In genomic region chr20:19257865-19258264, GRCh38 we compare ENCODE assay signal across 23 cellular contexts. TPM values are rescaled to one million over a fixed set of nuclear protein-coding genes. Genes with fewer than 3 reads are reported as not detected.
"Had no signal": no experiment of that assay in that cellular context is flagged by ENCODE, and none has a peak within 500 bp of the region (broad histone marks: within the 10 kb centered on the region; RNA-seq: fewer than 3 reads in every experiment).

No MANE protein-coding gene starts in this region.

- FAIRE-seq: keratinocyte, small intestine had no signal

- H3K9me3 ChIP-seq: right lobe of liver, tibial nerve, uterus had no signal

- H3K27ac ChIP-seq: dorsolateral prefrontal cortex, epithelial cell of prostate, parathyroid adenoma, right lobe of liver, tibial nerve, uterus had no signal

- H3K4me3 ChIP-seq: dorsolateral prefrontal cortex, lung, right lobe of liver, tibial nerve, uterus had no signal

- DNase-seq: activated CD4-positive, alpha-beta T cell treated with anti-CD3 and anti-CD28 coated beads, Interleukin-2, amount 10 ng/mL, durations not matched to agents 7 days and 5 days; activated CD8-positive, alpha-beta T cell treated with anti-CD3 and anti-CD28 coated beads, Interleukin-2, amount 10 ng/mL, durations not matched to agents 7 days and 5 days; activated naive CD4-positive, alpha-beta T cell treated with anti-CD3 and anti-CD28 coated beads, Interleukin-2, amount 10 ng/mL, durations not matched to agents 7 days and 5 days; activated naive CD8-positive, alpha-beta T cell treated with anti-CD3 and anti-CD28 coated beads, Interleukin-2, amount 50 U/mL, for 24 hours; activated T-cell treated with anti-CD3 and anti-CD28 coated beads, Interleukin-2, amount 50 U/mL, for 24 hours; anterior cingulate cortex; caudate nucleus; dorsolateral prefrontal cortex; foreskin fibroblast; hippocampal formation; midbrain; right lobe of liver; small intestine; stimulated activated CD4-positive, alpha-beta T cell treated with anti-CD3 and anti-CD28 coated beads, Interleukin-15, amount 100 ng/mL, for 24 hours; stimulated activated CD4-positive, alpha-beta T cell treated with anti-CD3 and anti-CD28 coated beads, Interleukin-2, amount 100 ng/mL, for 48 hours; uterus had no signal

- H3K27me3 ChIP-seq: right lobe of liver, tibial nerve, uterus had no signal

- H3K9ac ChIP-seq: parathyroid adenoma had no signal

- ATAC-seq: activated CD4-positive, CD25-positive, alpha-beta regulatory T cell treated with anti-CD3 and anti-CD28 coated beads, Interleukin-2, amount 50 U/mL, for 24 hours; activated CD8-positive, alpha-beta T cell treated with anti-CD3 and anti-CD28 coated beads, Interleukin-2, amount 10 ng/mL, durations not matched to agents 7 days and 5 days; activated naive CD8-positive, alpha-beta T cell treated with anti-CD3 and anti-CD28 coated beads, Interleukin-2, amount 50 U/mL, for 24 hours; left lobe of liver; right lobe of liver had no signal

- H2AFZ ChIP-seq: parathyroid adenoma had no signal

- H3K36me3 ChIP-seq: right lobe of liver, tibial nerve, uterus had no signal

- H3K4me1 ChIP-seq: parathyroid adenoma, uterus had no signal

RNA-seq across cellular contexts. Expression of gene SLC24A3, which starts 45.4 kb away (rescaled TPM):
- total RNA-seq: activated CD4-positive, alpha-beta T cell treated with anti-CD3 and anti-CD28 coated beads, Interleukin-2, amount 10 ng/mL, durations not matched to agents 7 days and 5 days; activated CD8-positive, alpha-beta T cell treated with anti-CD3 and anti-CD28 coated beads, Interleukin-2, amount 10 ng/mL, durations not matched to agents 7 days and 5 days had no signal
